ENCODE assay signal across 8 cellular contexts in genomic region chr17:59620064-59620359, GRCh38. TPM values are rescaled to one million over a fixed set of nuclear protein-coding genes. Genes with fewer than 3 reads are reported as not detected.
DNase-seq lines count a peak whose midpoint lies in the region; ATAC-seq and TF ChIP-seq lines count a peak whose summit lies in the region.

No MANE protein-coding gene starts in this region.

- peak overlapping the region; percentile 92 to 98 (median 96) for H3K4me3 ChIP-seq in skeletal muscle tissue (ENCODE audit: low read length in 3 of 3)

- DNase-seq in T-cell (no peak), foreskin keratinocyte (no peak), NCI-H1436 (lab: John Stamatoyannopoulos, UW) (no peak), NCI-H2029 (lab: John Stamatoyannopoulos, UW) (no peak), NCI-H82 treated with DMSO at 0.1 percent for 48 hours (lab: John Stamatoyannopoulos, UW; ENCODE audit: unreplicated experiment) (no peak)

- H3K9ac ChIP-seq in skeletal muscle tissue (ENCODE audit: low read depth in 1 of 3, low read length in 3 of 3): peak overlapping the region; percentile 99

- CTCF ChIA-PET in T-cell (lab: Charles Lee): interaction anchor here in 1 of 2 donors (1.3 kb wide), 1 partner anchor 23 kb away, joined by 4 read pairs; no protein-coding TSS in a partner anchor

- H3K9me3 Mint-ChIP-seq in T-cell: no peaks in the 10 kb centered on the region

- peaks cover 33% of the 10 kb centered on the region for H3K4me1 ChIP-seq in foreskin keratinocyte
- H3K4me1 ChIP-seq in skeletal muscle tissue (ENCODE audit: control insufficient read depth in 3 of 3, insufficient read depth in 3 of 3, low read length in 3 of 3): peaks cover 17 to 24% (median 20%) of the 10 kb centered on the region in 3 donors

- H3K27me3 ChIP-seq in foreskin keratinocyte: no peaks in the 10 kb centered on the region
- no peaks in the 10 kb centered on the region for H3K27me3 ChIP-seq in skeletal muscle tissue (ENCODE audit: control insufficient read depth in 3 of 3, insufficient read depth in 3 of 3, low read length in 3 of 3)

- POLR2A ChIA-PET in T-cell (lab: Charles Lee): interaction anchor here in 1 of 2 donors (1.1 kb wide), 1 partner anchor 55 kb away, joined by 3 read pairs; the partner anchor contains the start of gene DHX40

- peaks cover 45 to 60% (median 48%) of the 10 kb centered on the region in 3 donors for H3K4me1 Mint-ChIP-seq in T-cell

- no peaks in the 10 kb centered on the region for H3K9me3 ChIP-seq in skeletal muscle tissue (ENCODE audit: control insufficient read depth in 3 of 3, low read length in 3 of 3)

- no peak for TF ChIP-seq CTCF in foreskin keratinocyte (conservative IDR thresholded peaks at IDR 0.05)

- H3K36me3 Mint-ChIP-seq in T-cell: peaks cover 6% of the 10 kb centered on the region

- H3K27ac ChIP-seq in foreskin keratinocyte (peak overlapping the region; percentile 98), skeletal muscle tissue (ENCODE audit: low read depth, low read length) (peak overlapping the region; percentile 100)

- no peaks in the 10 kb centered on the region for H3K27me3 Mint-ChIP-seq in T-cell

- peak overlapping the region; percentile 99 for H3K27ac Mint-ChIP-seq in T-cell

- peak; percentile 1 for ATAC-seq in GM21529 (IDR thresholded peaks at IDR 0.05; ENCODE audit: unreplicated experiment)
- no peak for ATAC-seq in T-cell (replicated peaks in 1 of 4)
- ATAC-seq in foreskin keratinocyte: no peak
- no peak for ATAC-seq in GM19463 (IDR thresholded peaks at IDR 0.05; ENCODE audit: unreplicated experiment)

- no peaks in the 10 kb centered on the region for H3K36me3 ChIP-seq in skeletal muscle tissue (ENCODE audit: control insufficient read depth in 3 of 3, insufficient read depth in 3 of 3, low read length in 3 of 3)

- H3K4me3 Mint-ChIP-seq in T-cell: peak overlapping the region; percentile 83 to 98 (median 97)

RNA-seq across cellular contexts. Expression of gene CLTC, which starts 0.3 kb away (rescaled TPM):
- total RNA-seq in T-cell: 10 to 100 TPM; 70.3 to 98.7 (median 85.3) TPM
- 226 and 241 TPM in 2 replicates for total RNA-seq in foreskin keratinocyte
- polyA plus RNA-seq in foreskin keratinocyte: 120 and 130 TPM in 2 replicates
- 236 TPM for total RNA-seq in skeletal muscle tissue

RNA-seq across cellular contexts. Expression of gene DHX40, which starts 54.6 kb away (rescaled TPM):
- 10 to 100 TPM; 21.3 to 50.8 (median 24.9) TPM for total RNA-seq in T-cell
- total RNA-seq in foreskin keratinocyte: 26.3 TPM in 2 replicates
- 9.0 and 9.8 TPM in 2 replicates for polyA plus RNA-seq in foreskin keratinocyte
- 54.3 TPM for total RNA-seq in skeletal muscle tissue
